ENCODE assay signal across 8 cellular contexts in the genomic region with DNA sequence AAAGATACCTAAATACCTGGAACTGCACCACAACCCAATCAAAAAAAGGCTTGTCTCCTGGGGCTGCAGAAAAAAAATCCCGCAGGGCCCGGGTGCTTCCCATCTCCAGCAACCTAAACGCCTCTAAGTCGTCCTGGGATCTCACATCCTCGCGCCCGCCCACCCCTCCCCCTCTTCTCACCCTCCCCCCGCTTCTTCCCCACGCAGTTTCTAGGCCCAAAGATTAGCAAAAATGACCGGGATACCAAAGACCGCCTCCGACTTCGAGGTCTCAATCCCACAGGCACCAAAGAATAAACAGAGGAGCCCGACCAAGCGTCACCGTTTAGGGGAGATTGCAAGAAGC. TPM values are rescaled to one million over a fixed set of nuclear protein-coding genes. Genes with fewer than 3 reads are reported as not detected.
DNase-seq lines count a peak whose midpoint lies in the region; ATAC-seq and TF ChIP-seq lines count a peak whose summit lies in the region.

No MANE protein-coding gene starts in this region.

- H3K4ac ChIP-seq in mesenchymal stem cell (ENCODE audit: low read depth in 1 of 2, low read length in 2 of 2) = no peak overlapping the region

- no peak overlapping the region for H2BK120ac ChIP-seq in mesenchymal stem cell (ENCODE audit: low read depth, low read length)

- no peak overlapping the region for H3K27ac ChIP-seq in duodenal mucosa (ENCODE audit: low read depth, low read length)
- no peak overlapping the region for H3K27ac ChIP-seq in mesenchymal stem cell (ENCODE audit: low read length, poor library complexity, severe bottlenecking)
- H3K27ac ChIP-seq in uterus = peak overlapping the region; percentile 92 to 94

- no peaks in the 10 kb centered on the region for H3K79me1 ChIP-seq in mesenchymal stem cell (replicated peaks; ENCODE audit: low read length, poor library complexity, severe bottlenecking)

- H4K8ac ChIP-seq in mesenchymal stem cell (ENCODE audit: low read length) = no peak overlapping the region

- H2BK15ac ChIP-seq in mesenchymal stem cell (ENCODE audit: low read depth, poor library complexity, severe bottlenecking) = no peak overlapping the region

- H3K23ac ChIP-seq in mesenchymal stem cell (ENCODE audit: low read length in 2 of 2) = no peak overlapping the region

- H3K9me3 ChIP-seq in duodenal mucosa (ENCODE audit: control insufficient read depth in 1 of 2, low read length in 2 of 2) (no peaks in the 10 kb centered on the region), mesenchymal stem cell (ENCODE audit: control insufficient read depth, low read length) (no peaks in the 10 kb centered on the region), uterus (no peaks in the 10 kb centered on the region)

- H3K14ac ChIP-seq in mesenchymal stem cell (ENCODE audit: low read length in 2 of 2) = no peak overlapping the region

- H4K91ac ChIP-seq in mesenchymal stem cell (ENCODE audit: low read length) = no peak overlapping the region

- 0% methylated on average over 3 of the region's 16 CpGs for WGBS in mesenchymal stem cell

- H3K4me3 ChIP-seq in duodenal mucosa (ENCODE audit: low read depth in 1 of 2, low read length in 2 of 2) (peak overlapping the region; percentile 79 to 81), mesenchymal stem cell (ENCODE audit: insufficient read depth in 1 of 2, low read depth in 1 of 2, low read length in 2 of 2) (peak overlapping the region; percentile 76 to 85), uterus (peak overlapping the region; percentile 55 to 66)

- H3K9ac ChIP-seq in duodenal mucosa (ENCODE audit: low read depth in 1 of 2, low read length in 2 of 2) = peak overlapping the region; percentile 51 to 81
- peak overlapping the region; percentile 96 for H3K9ac ChIP-seq in mesenchymal stem cell (ENCODE audit: low read length)

- intact Hi-C loops in uterus (cut with DNase I; ENCODE audit: low total_unique reads) = no loop called here

- no peak for TF ChIP-seq CTCF in uterus (IDR thresholded peaks at IDR 0.05)

- H2AK5ac ChIP-seq in mesenchymal stem cell (ENCODE audit: low read length, severe bottlenecking) = no peak overlapping the region

- no peak for ATAC-seq in GM21825 (IDR thresholded peaks at IDR 0.05; ENCODE audit: unreplicated experiment)

- no peak overlapping the region for H2BK12ac ChIP-seq in mesenchymal stem cell (ENCODE audit: low read length in 2 of 2)

- peak; percentile 61 for DNase-seq in activated effector memory CD4-positive, alpha-beta T cell treated with anti-CD3 and anti-CD28 coated beads, Interleukin-2, amount 50 U/mL, for 16 hours
- DNase-seq in activated effector memory CD4-positive, alpha-beta T cell treated with Interleukin-2 at 50 U/mL for 16 hours = no peak
- DNase-seq in OCI-M1 (lab: John Stamatoyannopoulos, UW) (peak; percentile 47), mesenchymal stem cell (peak; percentile 35), uterus (peak in 1 of 2 donors; percentile 22), amniotic stem cell (lab: John Stamatoyannopoulos, UW) (no peak)

- no peak overlapping the region for H2BK5ac ChIP-seq in mesenchymal stem cell (ENCODE audit: low read depth, low read length, poor library complexity, severe bottlenecking)

- no peaks in the 10 kb centered on the region for H3K36me3 ChIP-seq in duodenal mucosa (ENCODE audit: control insufficient read depth in 1 of 2, insufficient read depth in 2 of 2, low read length in 2 of 2)
- H3K36me3 ChIP-seq in mesenchymal stem cell (ENCODE audit: control insufficient read depth in 1 of 2, insufficient read depth in 2 of 2, low read depth in 1 of 2, low read length in 2 of 2) = no peaks in the 10 kb centered on the region
- H3K36me3 ChIP-seq in uterus = no peaks in the 10 kb centered on the region

- H3K18ac ChIP-seq in mesenchymal stem cell (ENCODE audit: low read depth in 1 of 2, low read length in 2 of 2) = no peak overlapping the region

- H3K4me1 ChIP-seq in duodenal mucosa (ENCODE audit: control insufficient read depth in 1 of 2, insufficient read depth in 2 of 2, low read length in 2 of 2) (peaks cover 0 to 7% of the 10 kb centered on the region in 2 donors), mesenchymal stem cell (ENCODE audit: control insufficient read depth, insufficient read depth, low read depth, low read length) (no peaks in the 10 kb centered on the region), uterus (no peaks in the 10 kb centered on the region)

- H3K4me2 ChIP-seq in mesenchymal stem cell (ENCODE audit: low read length, poor library complexity, severe bottlenecking) = no peak overlapping the region

- no peak overlapping the region for H2AFZ ChIP-seq in mesenchymal stem cell (ENCODE audit: low read depth, low read length)

- no peak for TF ChIP-seq POLR2A in uterus (IDR thresholded peaks at IDR 0.05)

- H3K27me3 ChIP-seq in duodenal mucosa (ENCODE audit: control insufficient read depth in 1 of 2, insufficient read depth in 2 of 2, low read length in 2 of 2) (no peaks in the 10 kb centered on the region), mesenchymal stem cell (ENCODE audit: control insufficient read depth in 1 of 2, insufficient read depth in 1 of 2, low read length in 2 of 2) (no peaks in the 10 kb centered on the region), uterus (no peaks in the 10 kb centered on the region)

RNA-seq across cellular contexts. Expression of gene ATRX, which starts 0.6 kb away (rescaled TPM):
- polyA plus RNA-seq in mesenchymal stem cell (2013, experiment 1 of 2) = 42.9 TPM
- polyA plus RNA-seq in mesenchymal stem cell (2013, experiment 2 of 2) = 42.7 TPM
- total RNA-seq in uterus = 100 to 1,000 TPM in 2 of 4 donors, 10 to 100 TPM in 2; 22.8 to 249 (median 112) TPM

Comparison
In these comparisons a context has a peak if more than half of its experiments do, and no peak if none do; other contexts are left out.
1. DNase-seq: peak in activated effector memory CD4-positive, alpha-beta T cell treated with anti-CD3 and anti-CD28 coated beads, Interleukin-2, amount 50 U/mL, for 16 hours (single experiment), OCI-M1 (single experiment) and mesenchymal stem cell (single experiment); none in activated effector memory CD4-positive, alpha-beta T cell treated with Interleukin-2 at 50 U/mL for 16 hours (single experiment) and amniotic stem cell (single experiment).
2. H3K27ac ChIP-seq: peak in uterus (2 of 2); none in duodenal mucosa (single experiment) and mesenchymal stem cell (single experiment).
3. Peak in every context shown above with its lines, with median percentiles within 50 percentile points of each other: H3K4me3 ChIP-seq.